8 cellular contexts compared by ENCODE assay signal in the genomic region with DNA sequence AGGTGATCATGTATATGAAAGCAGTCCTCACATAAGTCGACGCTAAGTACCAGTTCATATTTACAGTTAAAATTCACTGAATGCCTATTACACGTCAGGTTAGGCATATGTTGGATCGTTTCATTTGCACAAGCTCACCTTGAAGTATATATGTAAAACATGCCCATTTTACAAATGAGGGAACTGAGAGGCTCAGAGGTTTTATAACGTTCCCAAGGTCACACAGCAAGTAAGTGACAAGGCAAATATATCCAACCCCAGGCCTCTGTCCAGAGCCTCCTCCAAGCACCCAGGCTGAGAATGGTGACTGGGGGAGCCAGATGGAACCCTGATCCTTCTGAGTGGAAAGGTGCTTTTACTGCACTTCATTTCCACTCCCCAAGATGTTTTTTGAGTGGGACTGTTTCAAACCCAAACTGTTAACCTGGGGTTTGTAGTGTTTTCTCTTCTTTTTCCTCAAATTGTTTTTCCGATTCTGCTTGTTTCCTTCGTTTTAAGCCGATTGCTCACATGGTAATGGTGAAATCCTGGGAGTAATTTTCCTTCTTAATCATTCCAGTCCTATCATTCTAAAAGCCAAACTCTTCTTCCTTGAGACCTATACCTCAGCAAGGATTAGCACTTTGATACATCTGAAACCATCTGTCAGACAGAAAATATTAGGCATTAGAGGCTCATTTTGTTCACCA. TPM values are rescaled to one million over a fixed set of nuclear protein-coding genes. Genes with fewer than 3 reads are reported as not detected.
DNase-seq lines count a peak whose midpoint lies in the region; ATAC-seq, FAIRE-seq and TF ChIP-seq lines count a peak whose summit lies in the region.

No MANE protein-coding gene starts in this region.

- no peak for ATAC-seq in CD4-positive, alpha-beta T cell (ENCODE audit: poor library complexity)
- ATAC-seq in HG03159 (IDR thresholded peaks at IDR 0.05; ENCODE audit: unreplicated experiment) (peak; percentile 5), memory B cell (ENCODE audit: low read depth) (no peak), GM18511 (IDR thresholded peaks at IDR 0.05; ENCODE audit: unreplicated experiment) (no peak), HG02981 (IDR thresholded peaks at IDR 0.05; ENCODE audit: unreplicated experiment) (no peak)

- no peaks in the 10 kb centered on the region for H3K9me3 Mint-ChIP-seq in CD4-positive, alpha-beta T cell
- H3K9me3 Mint-ChIP-seq in astrocyte (ENCODE audit: unreplicated experiment), result no peaks in the 10 kb centered on the region
- no peaks in the 10 kb centered on the region for H3K9me3 Mint-ChIP-seq in memory B cell

- H3K27me3 ChIP-seq in CD4-positive, alpha-beta T cell (ENCODE audit: control insufficient read depth, insufficient read depth, low read length), result no peaks in the 10 kb centered on the region
- no peaks in the 10 kb centered on the region for H3K27me3 ChIP-seq in astrocyte (ENCODE audit: insufficient read depth, low read length)

- CTCF ChIA-PET in CD4-positive, alpha-beta T cell (lab: Charles Lee), result interaction anchor here (1.4 kb wide), 1 partner anchor 55 kb away, joined by 4 read pairs; no protein-coding TSS in a partner anchor

- FAIRE-seq in astrocyte (lab: Jason Lieb, UNC), result no peak

- H3K27me3 Mint-ChIP-seq in CD4-positive, alpha-beta T cell, result no peaks in the 10 kb centered on the region
- H3K27me3 Mint-ChIP-seq in astrocyte (ENCODE audit: low read depth, unreplicated experiment) (no peaks in the 10 kb centered on the region), memory B cell (no peaks in the 10 kb centered on the region)

- H3K4me3 ChIP-seq in astrocyte (ENCODE audit: insufficient read depth, low read depth, low read length), result peak overlapping the region; percentile 73

- no peaks in the 10 kb centered on the region for H3K36me3 ChIP-seq in astrocyte (ENCODE audit: insufficient read depth, low read length)

- peak overlapping the region; percentile 94 for H3K4me3 Mint-ChIP-seq in CD4-positive, alpha-beta T cell
- H3K4me3 Mint-ChIP-seq in astrocyte (ENCODE audit: unreplicated experiment) (peak overlapping the region; percentile 94), memory B cell (peak overlapping the region; percentile 99)

- no peaks in the 10 kb centered on the region for H3K79me2 ChIP-seq in astrocyte (ENCODE audit: insufficient read depth, low read length)

- H3K36me3 Mint-ChIP-seq in CD4-positive, alpha-beta T cell (ENCODE audit: low read depth), result peaks cover 6% of the 10 kb centered on the region
- no peaks in the 10 kb centered on the region for H3K36me3 Mint-ChIP-seq in astrocyte (ENCODE audit: low read depth, unreplicated experiment)
- peaks cover 5% of the 10 kb centered on the region for H3K36me3 Mint-ChIP-seq in memory B cell

- peak overlapping the region; percentile 87 for H3K9ac ChIP-seq in astrocyte (ENCODE audit: low read length)

- no peak for TF ChIP-seq CTCF in CD4-positive, alpha-beta T cell (IDR thresholded peaks at IDR 0.05)
- TF ChIP-seq CTCF in astrocyte (IDR thresholded peaks at IDR 0.05; ENCODE audit: insufficient read depth, low read depth, low read length), result no peak

- intact Hi-C loops in CD4-positive, alpha-beta T cell (cut with DNase I, micrococcal nuclease), result loop anchor here (1.0 to 10.0 kb wide), 9 partner anchors 56 to 1330 kb away; a partner anchor contains a TSS

- peak overlapping the region; percentile 79 for H3K27ac ChIP-seq in CD4-positive, alpha-beta T cell (ENCODE audit: low read depth, low read length)
- H3K27ac ChIP-seq in astrocyte (ENCODE audit: low read depth, low read length), result no peak overlapping the region

- peaks cover 16% of the 10 kb centered on the region for H3K4me1 ChIP-seq in astrocyte (ENCODE audit: insufficient read depth, low read length)

- no peak for DNase-seq in CD4-positive, alpha-beta T cell
- DNase-seq in astrocyte (ENCODE audit: low read depth), result no peak
- no peak for DNase-seq in memory B cell (ENCODE audit: low spot score in 2 of 2)
- no peak for DNase-seq in hepatic stellate cell (ENCODE audit: low spot score)
- DNase-seq in OCI-M2 (lab: John Stamatoyannopoulos, UW; ENCODE audit: unreplicated experiment), result no peak

- H3K4me2 ChIP-seq in astrocyte (ENCODE audit: low read length), result peak overlapping the region; percentile 89

- H2AFZ ChIP-seq in astrocyte (ENCODE audit: low read depth, low read length), result peak overlapping the region; percentile 91

- H3K27ac Mint-ChIP-seq in CD4-positive, alpha-beta T cell, result peak overlapping the region; percentile 96
- peak overlapping the region; percentile 91 for H3K27ac Mint-ChIP-seq in astrocyte (ENCODE audit: unreplicated experiment)
- peak overlapping the region; percentile 99 for H3K27ac Mint-ChIP-seq in memory B cell

- no peaks in the 10 kb centered on the region for H4K20me1 ChIP-seq in astrocyte (ENCODE audit: insufficient read depth, low read length)

- H3K9me3 ChIP-seq in CD4-positive, alpha-beta T cell (ENCODE audit: control insufficient read depth, low read length), result no peaks in the 10 kb centered on the region
- H3K9me3 ChIP-seq in astrocyte (ENCODE audit: insufficient read depth, low read depth, low read length), result no peaks in the 10 kb centered on the region

- peaks cover 26% of the 10 kb centered on the region for H3K4me1 Mint-ChIP-seq in CD4-positive, alpha-beta T cell (ENCODE audit: low read depth)
- H3K4me1 Mint-ChIP-seq in astrocyte (ENCODE audit: low read depth, unreplicated experiment) (peaks cover 2% of the 10 kb centered on the region), memory B cell (peaks cover 30% of the 10 kb centered on the region)

- POLR2A ChIA-PET in CD4-positive, alpha-beta T cell (lab: Charles Lee), result interaction anchor here (1.1 to 4.5 kb wide), 4 partner anchors 55 to 946 kb away, joined by 3 to 62 read pairs (median 14); a partner anchor contains a TSS

RNA-seq across cellular contexts. Expression of a gene that starts 0.8 kb away (rescaled TPM):
- total RNA-seq in CD4-positive, alpha-beta T cell, result 1 to 10 TPM; 7.2 to 9.1 TPM
- total RNA-seq in astrocyte, result 19.4 and 22.3 TPM in 2 replicates

RNA-seq across cellular contexts. Expression of a gene that starts 52.0 kb away (rescaled TPM):
- total RNA-seq in CD4-positive, alpha-beta T cell, result 10 to 100 TPM; 34.9 to 36.5 TPM
- total RNA-seq in astrocyte, result 24.9 and 32.7 TPM in 2 replicates
